ENCODE assay signal across 19 cellular contexts in genomic region chr2:210768329-210768910, GRCh38.
DNase-seq lines count a peak whose midpoint lies in the region; ATAC-seq and TF ChIP-seq lines count a peak whose summit lies in the region.
"Had no signal": no experiment of that assay in that cellular context is flagged by ENCODE, and none has a peak within 500 bp of the region (broad histone marks: within the 10 kb centered on the region; RNA-seq: fewer than 3 reads in every experiment).

No MANE protein-coding gene starts in this region.

- ATAC-seq in GM21825 (IDR thresholded peaks at IDR 0.05; ENCODE audit: unreplicated experiment) (no peak), GM21423 (IDR thresholded peaks at IDR 0.05; ENCODE audit: unreplicated experiment) (no peak)
- no peak for ATAC-seq in CD4-positive, alpha-beta T cell (ENCODE audit: poor library complexity)
- ATAC-seq: Panc1, T-cell had no signal

- POLR2A ChIA-PET in CD4-positive, alpha-beta T cell (lab: Charles Lee) = no interaction called here

- no peaks in the 10 kb centered on the region for H3K27me3 ChIP-seq in CD4-positive, alpha-beta T cell (ENCODE audit: control insufficient read depth, insufficient read depth, low read length)

- H3K36me3 Mint-ChIP-seq in CD4-positive, alpha-beta T cell (ENCODE audit: low read depth) = no peaks in the 10 kb centered on the region
- H3K36me3 Mint-ChIP-seq: T-cell had no signal

- peaks cover 7% of the 10 kb centered on the region for H3K9me3 Mint-ChIP-seq in CD4-positive, alpha-beta T cell

- no peak for TF ChIP-seq CTCF in CD4-positive, alpha-beta T cell (IDR thresholded peaks at IDR 0.05)

- no peak overlapping the region for H3K27ac ChIP-seq in CD4-positive, alpha-beta T cell (ENCODE audit: low read depth, low read length)

- H3K27me3 Mint-ChIP-seq in CD4-positive, alpha-beta T cell = no peaks in the 10 kb centered on the region
- H3K27me3 Mint-ChIP-seq: B cell, T-cell had no signal

- peak; percentile 34 for DNase-seq in NCI-H2107 treated with DMSO at 0.1 percent for 48 hours (lab: John Stamatoyannopoulos, UW; ENCODE audit: unreplicated experiment)
- DNase-seq in NCI-H2107 (lab: John Stamatoyannopoulos, UW) = no peak
- peak; percentile 80 for DNase-seq in NCI-H2227 treated with DMSO at 0.1 percent for 48 hours (lab: John Stamatoyannopoulos, UW)
- peak; percentile 22 for DNase-seq in iPS-NIHi7 (ENCODE audit: extremely low spot score)
- DNase-seq in putamen (ENCODE audit: low spot score) = peak; percentile 74
- DNase-seq in CD4-positive, alpha-beta T cell = no peak
- DNase-seq: 8988T; DMS79; Karpas-422; NCI-H1436; NCI-H2029 treated with DMSO at 0.1 percent for 48 hours; NCI-H510A; NCI-H774; NK-92 treated with Interleukin-12 subunit alpha and Interleukin-12 subunit beta, amount 100 ng/mL, for 24 hours; T-cell had no signal

- H3K27ac Mint-ChIP-seq in CD4-positive, alpha-beta T cell = no peak overlapping the region
- H3K27ac Mint-ChIP-seq: B cell, T-cell had no signal

- intact Hi-C loops in CD4-positive, alpha-beta T cell (cut with DNase I, micrococcal nuclease) = no loop called here

- no peaks in the 10 kb centered on the region for H3K4me1 Mint-ChIP-seq in CD4-positive, alpha-beta T cell (ENCODE audit: low read depth)
- H3K4me1 Mint-ChIP-seq: B cell, T-cell had no signal

- CTCF ChIA-PET in CD4-positive, alpha-beta T cell (lab: Charles Lee) = no interaction called here

- peaks cover 4% of the 10 kb centered on the region for H3K9me3 ChIP-seq in CD4-positive, alpha-beta T cell (ENCODE audit: control insufficient read depth, low read length)

- H3K4me3 Mint-ChIP-seq in CD4-positive, alpha-beta T cell = no peak overlapping the region
- H3K4me3 Mint-ChIP-seq: B cell, T-cell had no signal

Comparison
In these comparisons a context has a peak if more than half of its experiments do, and no peak if none do; other contexts are left out.
1. DNase-seq: peak in NCI-H2107 treated with DMSO at 0.1 percent for 48 hours (single experiment), NCI-H2227 treated with DMSO at 0.1 percent for 48 hours (single experiment), iPS-NIHi7 (single experiment) and putamen (single experiment); none in NCI-H2107 (single experiment) and CD4-positive, alpha-beta T cell (0 of 10).